ENCODE assay signal across 1 cellular context in genomic region chr7:12139421-12139820, GRCh38.
TF ChIP-seq lines count a peak whose summit lies in the region.

No MANE protein-coding gene starts in this region.

TF ChIP-seq in GM12878, 131 proteins besides CTCF, POLR2A, EP300 and RAD21:
- TF ChIP-seq RUNX3 (IDR thresholded peaks at IDR 0.05; ENCODE audit: low read length) (peak; percentile 17; the same call in 1 of the 2 replicates), TCF3 (IDR thresholded peaks at IDR 0.05; ENCODE audit: borderline replicate concordance, insufficient read depth, low read depth, low read length) (no peak), BCL11A (IDR thresholded peaks at IDR 0.05; ENCODE audit: low read depth, low read length) (no peak)
